Comparison of ENCODE assay signal across 1 cellular context in genomic region chr17:57948555-57949420, GRCh38.
A peak's percentile ranks its signal among the peaks of the same experiment; 100 is the strongest.
TF ChIP-seq lines count a peak whose summit lies in the region.

No MANE protein-coding gene starts in this region.

TF ChIP-seq in GM12878, 131 proteins besides CTCF, POLR2A, EP300 and RAD21:
- TF ChIP-seq IKZF1 (conservative IDR thresholded peaks at IDR 0.05) (peak; percentile 50), IRF5 (IDR thresholded peaks at IDR 0.05; ENCODE audit: borderline replicate concordance) (no peak), CEBPB (IDR thresholded peaks at IDR 0.05; ENCODE audit: borderline replicate concordance in 1 of 2, low read depth in 2 of 2, low read length in 2 of 2) (no peak), POLR2AphosphoS2 (IDR thresholded peaks at IDR 0.05; ENCODE audit: low read depth, low read length) (no peak), STAT1 (conservative IDR thresholded peaks at IDR 0.05) (no peak), EED (IDR thresholded peaks at IDR 0.05; ENCODE audit: low read depth) (peak; percentile 43; the same call in 1 of the 2 replicates), IRF4 (IDR thresholded peaks at IDR 0.05; ENCODE audit: low read depth, low read length) (no peak), RUNX3 (IDR thresholded peaks at IDR 0.05; ENCODE audit: low read length) (peak; percentile 76), IKZF2 (IDR thresholded peaks at IDR 0.05) (peak; percentile 44 to 48; a peak in 2 of 4 replicates), TCF7 (IDR thresholded peaks at IDR 0.05; ENCODE audit: borderline replicate concordance) (no peak), SRF (IDR thresholded peaks at IDR 0.05; ENCODE audit: low read depth in 2 of 2, low read length in 2 of 2) (no peak)
